Comparison of ENCODE assay signal across 8 cellular contexts in the genomic region with DNA sequence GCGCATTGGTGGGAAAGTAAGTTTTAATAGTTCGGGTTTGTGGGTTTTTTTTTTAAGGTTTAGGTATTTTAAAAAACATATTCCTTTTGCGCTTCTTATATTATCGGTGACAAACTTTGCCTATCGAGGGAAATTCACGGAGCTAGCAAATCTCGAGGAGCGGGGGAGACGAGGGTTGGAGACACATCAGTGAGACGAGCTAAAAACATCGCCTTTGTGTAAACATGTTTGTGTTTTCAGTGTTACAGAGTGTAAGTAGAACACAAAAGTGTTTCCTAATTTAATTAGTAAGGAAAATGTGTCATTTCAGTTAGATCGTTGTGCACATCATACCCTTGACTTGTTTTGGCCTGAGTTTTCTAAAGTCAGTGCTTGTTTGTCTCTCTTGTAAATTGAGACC. TPM values are rescaled to one million over a fixed set of nuclear protein-coding genes. Genes with fewer than 3 reads are reported as not detected.
A peak's percentile ranks its signal among the peaks of the same experiment; 100 is the strongest.
DNase-seq lines count a peak whose midpoint lies in the region; FAIRE-seq and TF ChIP-seq lines count a peak whose summit lies in the region.

No MANE protein-coding gene starts in this region.

- no peaks in the 10 kb centered on the region for H3K9me3 ChIP-seq in SU-DHL-6 (ENCODE audit: insufficient read depth, low read length)

- H3K27ac ChIP-seq in SU-DHL-6 (ENCODE audit: low read depth, low read length), result no peak overlapping the region

- H3K4me2 ChIP-seq in SU-DHL-6 (ENCODE audit: low read depth, low read length, poor library complexity, severe bottlenecking), result peak overlapping the region; percentile 82

- DNase-seq in H7 (no peak), fibroblast of pulmonary artery (ENCODE audit: low read depth) (peak; percentile 10), skeletal muscle cell (ENCODE audit: low read depth) (no peak), D721Med (ENCODE audit: insufficient read length, low spot score) (no peak), mesenteric fat pad (ENCODE audit: low spot score) (no peak), NCI-H1105 (lab: John Stamatoyannopoulos, UW) (no peak), HCEC 1CT (no peak)

- H4K20me1 ChIP-seq in SU-DHL-6 (ENCODE audit: low read depth, low read length), result peaks cover 26% of the 10 kb centered on the region

- H2AFZ ChIP-seq in SU-DHL-6 (ENCODE audit: low read depth, low read length, severe bottlenecking), result no peak overlapping the region

- H3K4me3 ChIP-seq in H7 (ENCODE audit: insufficient read depth, low read depth, low read length), result peak overlapping the region; percentile 95
- peak overlapping the region; percentile 95 for H3K4me3 ChIP-seq in SU-DHL-6 (ENCODE audit: insufficient read depth, low read length, poor library complexity, severe bottlenecking)
- H3K4me3 ChIP-seq in fibroblast of pulmonary artery (replicated peaks; ENCODE audit: low read depth, low read length), result peak overlapping the region; percentile 93
- H3K4me3 ChIP-seq in skeletal muscle cell (ENCODE audit: low read depth, low read length), result peak overlapping the region; percentile 92

- peak overlapping the region; percentile 97 for H3K9ac ChIP-seq in SU-DHL-6 (ENCODE audit: low read length)

- peaks cover 43% of the 10 kb centered on the region for H3K79me2 ChIP-seq in SU-DHL-6 (ENCODE audit: insufficient read depth, low read length)

- TF ChIP-seq CTCF in SU-DHL-6 (IDR thresholded peaks at IDR 0.05; ENCODE audit: insufficient read depth, low read length, poor library complexity, severe bottlenecking) (no peak), fibroblast of pulmonary artery (IDR thresholded peaks at IDR 0.05; ENCODE audit: low read length, missing control alignments) (no peak), D721Med (IDR thresholded peaks at IDR 0.05; ENCODE audit: insufficient read depth, missing control alignments) (no peak)

- peaks cover 23% of the 10 kb centered on the region for H3K36me3 ChIP-seq in H7 (replicated peaks; ENCODE audit: control insufficient read depth, insufficient read depth, low read length)
- peaks cover 40% of the 10 kb centered on the region for H3K36me3 ChIP-seq in SU-DHL-6 (ENCODE audit: low read length)

- H3K27me3 ChIP-seq in H7 (ENCODE audit: control insufficient read depth, insufficient read depth, low read length) (no peaks in the 10 kb centered on the region), SU-DHL-6 (ENCODE audit: low read length) (no peaks in the 10 kb centered on the region)

- H3F3A ChIP-seq in SU-DHL-6 (ENCODE audit: insufficient read depth), result peaks cover 25% of the 10 kb centered on the region; the same call in 1 of the 2 replicates

- H3K9me2 ChIP-seq in SU-DHL-6 (replicated peaks; ENCODE audit: insufficient read depth, low read length), result no peaks in the 10 kb centered on the region

- FAIRE-seq in D721Med (lab: Jason Lieb, UNC), result no peak

RNA-seq across cellular contexts. Expression of a gene that starts 0.9 kb away (rescaled TPM):
- 347 and 420 TPM in 2 replicates for total RNA-seq in H7 (2014; rRNA removed; shearing (Covaris generic))
- 445 TPM for total RNA-seq in mesenteric fat pad

RNA-seq across cellular contexts. Expression of a gene that starts 50.6 kb away (rescaled TPM):
- total RNA-seq in H7 (2014; rRNA removed; shearing (Covaris generic)), result 2.5 and 2.6 TPM in 2 replicates
- 0.32 TPM for total RNA-seq in mesenteric fat pad
